Comparison of ENCODE assay signal across 9 cellular contexts in the genomic region with DNA sequence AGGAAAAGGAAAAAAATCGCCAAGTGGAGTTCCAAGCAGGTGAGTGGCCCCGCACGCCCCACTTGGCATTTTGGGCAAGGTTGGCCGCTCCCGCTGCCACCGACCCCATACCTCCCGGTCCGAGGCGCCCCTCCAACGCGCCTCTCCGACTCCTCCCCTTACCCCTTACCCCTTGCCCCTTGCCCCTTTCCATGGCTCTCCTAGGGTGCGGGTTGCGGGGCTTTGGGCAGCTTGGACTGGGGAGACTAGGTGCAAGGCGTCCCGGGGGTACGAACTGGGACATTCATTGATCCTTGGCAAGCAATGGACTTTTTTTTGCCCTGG. TPM values are rescaled to one million over a fixed set of nuclear protein-coding genes. Genes with fewer than 3 reads are reported as not detected.
DNase-seq lines count a peak whose midpoint lies in the region; ATAC-seq and TF ChIP-seq lines count a peak whose summit lies in the region.
"Had no signal": no experiment of that assay in that cellular context is flagged by ENCODE, and none has a peak within 500 bp of the region (broad histone marks: within the 10 kb centered on the region; RNA-seq: fewer than 3 reads in every experiment).

No MANE protein-coding gene starts in this region.

- H3K27ac Mint-ChIP-seq in activated naive CD8-positive, alpha-beta T cell, result no peak overlapping the region

- H3K9ac ChIP-seq in GM23248, result peak overlapping the region; percentile 83

- H3K9me2 ChIP-seq in GM23248 (ENCODE audit: insufficient read depth) (no peaks in the 10 kb centered on the region), hepatocyte (replicated peaks; ENCODE audit: insufficient read depth) (no peaks in the 10 kb centered on the region)

- H3K4me1 ChIP-seq in GM23248 (ENCODE audit: insufficient read depth), result peaks cover 5% of the 10 kb centered on the region; the same call in 1 of the 2 replicates
- H3K4me1 ChIP-seq in hepatocyte (ENCODE audit: insufficient read depth), result no peaks in the 10 kb centered on the region
- H3K4me1 ChIP-seq in gastrocnemius medialis, result peaks cover 3 to 8% of the 10 kb centered on the region in 2 donors

- WGBS in GM23248 (ENCODE audit: low coverage in 1 of 2, low lambda C conversion rate in 2 of 2, missing lambda C conversion rate in 2 of 2), 2 experiments, result 0 to 1% methylated on average over 4 to 14 of the region's 17 CpGs
- 30% methylated on average over 5 of the region's 17 CpGs for WGBS in hepatocyte (ENCODE audit: low lambda C conversion rate, missing lambda C conversion rate)

- intact Hi-C loops in gastrocnemius medialis (cut with DNase I; ENCODE audit: low total_unique reads), result loop anchor here (5.0 kb wide), 2 partner anchors 130 to 190 kb away; a partner anchor contains a TSS

- H3K79me2 ChIP-seq in GM23248 (ENCODE audit: insufficient read depth) (peaks cover 44% of the 10 kb centered on the region), hepatocyte (peaks cover 7% of the 10 kb centered on the region)

- H2AFZ ChIP-seq in GM23248 (peak overlapping the region; percentile 87), hepatocyte (peak overlapping the region; percentile 40)

- H3K27me3 ChIP-seq in GM23248 (replicated peaks; ENCODE audit: insufficient read depth), result no peaks in the 10 kb centered on the region
- no peaks in the 10 kb centered on the region for H3K27me3 ChIP-seq in hepatocyte
- peaks cover 0 to 2% (median 0%) of the 10 kb centered on the region in 3 donors for H3K27me3 ChIP-seq in gastrocnemius medialis

- H4K20me1 ChIP-seq in GM23248 (ENCODE audit: insufficient read depth), result no peaks in the 10 kb centered on the region
- H4K20me1 ChIP-seq in hepatocyte (ENCODE audit: insufficient read depth, poor library complexity, severe bottlenecking), result no peaks in the 10 kb centered on the region

- peaks cover 3% of the 10 kb centered on the region; the same call in 1 of the 2 replicates for H3F3A ChIP-seq in GM23248 (ENCODE audit: insufficient read depth)

- in situ Hi-C loops in GM23248 (cut with MboI), result no loop called here
- in situ Hi-C loops in gastrocnemius medialis (cut with MboI; ENCODE audit: low sequenced_read_pairs in 4 of 4), result no loop called here

- ATAC-seq in gastrocnemius medialis (no peak), GM21717 (IDR thresholded peaks at IDR 0.05; ENCODE audit: unreplicated experiment) (no peak)

- no peak for TF ChIP-seq CTCF in hepatocyte (IDR thresholded peaks at IDR 0.05; ENCODE audit: poor library complexity)
- no peak for TF ChIP-seq CTCF in gastrocnemius medialis (IDR thresholded peaks at IDR 0.05 in 4 of 5, conservative IDR thresholded peaks at IDR 0.05 in 1 of 5)

- TF ChIP-seq POLR2A in gastrocnemius medialis (IDR thresholded peaks at IDR 0.05), result no peak

- peaks cover 1% of the 10 kb centered on the region for H3K27me3 Mint-ChIP-seq in activated naive CD8-positive, alpha-beta T cell

- H3K4me3 ChIP-seq in GM23248 (peak overlapping the region; percentile 79), hepatocyte (peak overlapping the region; percentile 33), gastrocnemius medialis (peak overlapping the region; percentile 55 to 61 (median 58))

- H3K4me1 Mint-ChIP-seq in activated naive CD8-positive, alpha-beta T cell (ENCODE audit: low read depth), result peaks cover 10% of the 10 kb centered on the region

- peak overlapping the region; percentile 81 for H3K27ac ChIP-seq in GM23248
- peak overlapping the region; percentile 85 for H3K27ac ChIP-seq in hepatocyte
- H3K27ac ChIP-seq in gastrocnemius medialis, result peak overlapping the region in 3 of 4 donors; percentile 76 to 82 (median 79)
- H3K27ac ChIP-seq: SK-N-MC had no signal

- no peaks in the 10 kb centered on the region for H3K36me3 ChIP-seq in GM23248 (ENCODE audit: low read depth)
- no peaks in the 10 kb centered on the region for H3K36me3 ChIP-seq in hepatocyte (replicated peaks; ENCODE audit: insufficient read depth, low read depth)
- no peaks in the 10 kb centered on the region for H3K36me3 ChIP-seq in gastrocnemius medialis

- H3K4me3 Mint-ChIP-seq in activated naive CD8-positive, alpha-beta T cell, result peak overlapping the region; percentile 75

- H3K9me3 ChIP-seq in GM23248 (ENCODE audit: low read depth), result no peaks in the 10 kb centered on the region
- H3K9me3 ChIP-seq in hepatocyte (ENCODE audit: low read depth), result no peaks in the 10 kb centered on the region
- H3K9me3 ChIP-seq in gastrocnemius medialis, result no peaks in the 10 kb centered on the region

- H3K4me2 ChIP-seq in GM23248 (ENCODE audit: unreplicated experiment) (peak overlapping the region; percentile 86), hepatocyte (peak overlapping the region; percentile 95)

- H3K9me3 Mint-ChIP-seq in activated naive CD8-positive, alpha-beta T cell (ENCODE audit: low read depth), result no peaks in the 10 kb centered on the region

- H3K36me3 Mint-ChIP-seq in activated naive CD8-positive, alpha-beta T cell, result no peaks in the 10 kb centered on the region

- no peak for DNase-seq in GM23248
- no peak for DNase-seq in hepatocyte (ENCODE audit: low spot score)
- no peak for DNase-seq in gastrocnemius medialis
- DNase-seq in NCI-H146 treated with DMSO at 0.1 percent for 48 hours (lab: John Stamatoyannopoulos, UW; ENCODE audit: unreplicated experiment), result no peak
- DNase-seq in NCI-H2171 (lab: John Stamatoyannopoulos, UW), result no peak
- no peak for DNase-seq in EL

RNA-seq across cellular contexts. Expression of a gene that starts 0.7 kb away (rescaled TPM):
- total RNA-seq in GM23248 (2014; rRNA removed; shearing (Covaris generic)), result 53.0 and 55.3 TPM in 2 replicates
- polyA plus RNA-seq in GM23248 (2016; fragmentation: Nextera tagmentation; extraction: Ambion mirVana) (55.6 and 56.8 TPM in 2 replicates), hepatocyte (7.7 and 8.1 TPM in 2 replicates)
- total RNA-seq in hepatocyte (11.2 and 13.8 TPM in 2 replicates), gastrocnemius medialis (1 to 10 TPM; 1.3 to 2.4 (median 2.1) TPM)
